8 cellular contexts compared by ENCODE assay signal in genomic region chr11:65260756-65261590, GRCh38. TPM values are rescaled to one million over a fixed set of nuclear protein-coding genes. Genes with fewer than 3 reads are reported as not detected.
A peak's percentile ranks its signal among the peaks of the same experiment; 100 is the strongest.
DNase-seq lines count a peak whose midpoint lies in the region; ATAC-seq and TF ChIP-seq lines count a peak whose summit lies in the region.

No MANE protein-coding gene starts in this region.

- intact Hi-C loops in ascending aorta (cut with DNase I) (no loop called here), lower lobe of right lung (cut with DNase I) (no loop called here)

- H3K4me1 ChIP-seq in ascending aorta = peaks cover 0 to 12% of the 10 kb centered on the region in 2 donors
- peaks cover 12% of the 10 kb centered on the region for H3K4me1 ChIP-seq in lower lobe of right lung
- no peaks in the 10 kb centered on the region for H3K4me1 ChIP-seq in urinary bladder (ENCODE audit: insufficient read depth)

- H3K27me3 ChIP-seq in ascending aorta (no peaks in the 10 kb centered on the region), lower lobe of right lung (ENCODE audit: low read depth) (no peaks in the 10 kb centered on the region)

- DNase-seq in ascending aorta (ENCODE audit: low spot score in 2 of 2) (no peak), lower lobe of right lung (no peak), NAMALWA (ENCODE audit: low spot score) (no peak)

- no peaks in the 10 kb centered on the region for H3K9me3 ChIP-seq in ascending aorta
- H3K9me3 ChIP-seq in lower lobe of right lung = no peaks in the 10 kb centered on the region

- no peak for TF ChIP-seq CTCF in ascending aorta (IDR thresholded peaks at IDR 0.05)
- no peak for TF ChIP-seq CTCF in lower lobe of right lung (IDR thresholded peaks at IDR 0.05)

- WGBS in urinary bladder = 62% methylated on average over 26 of the region's 26 CpGs

- H3K4me3 ChIP-seq in GM08714 (ENCODE audit: low read length) = peak overlapping the region; percentile 89
- H3K4me3 ChIP-seq in ascending aorta = peak overlapping the region; percentile 59 to 85
- H3K4me3 ChIP-seq in lower lobe of right lung = peak overlapping the region; percentile 89
- H3K4me3 ChIP-seq in urinary bladder (ENCODE audit: low read depth, low read length) = peak overlapping the region; percentile 49

- H3K36me3 ChIP-seq in ascending aorta (no peaks in the 10 kb centered on the region), lower lobe of right lung (no peaks in the 10 kb centered on the region), urinary bladder (ENCODE audit: insufficient read depth) (no peaks in the 10 kb centered on the region)

- H3K27ac ChIP-seq in ascending aorta (peak overlapping the region; percentile 84 to 90), lower lobe of right lung (peak overlapping the region; percentile 92), urinary bladder (ENCODE audit: low read depth) (peak overlapping the region; percentile 85)

- ATAC-seq in HG03175 (IDR thresholded peaks at IDR 0.05; ENCODE audit: unreplicated experiment) = peak; percentile 9
- peak in 1 of 2 donors; percentile 54 for ATAC-seq in lower lobe of right lung
- ATAC-seq in HG03159 (IDR thresholded peaks at IDR 0.05; ENCODE audit: unreplicated experiment) = no peak
- ATAC-seq in HG03139 (IDR thresholded peaks at IDR 0.05; ENCODE audit: unreplicated experiment) = no peak

RNA-seq across cellular contexts. Expression of gene POLA2, which starts 0.8 kb away (rescaled TPM):
- total RNA-seq in ascending aorta (27.4 TPM), lower lobe of right lung (8.7 TPM), urinary bladder (10.3 TPM)
- 10.7 TPM for polyA plus RNA-seq in urinary bladder

RNA-seq across cellular contexts. Expression of gene CDC42EP2, which starts 53.7 kb away (rescaled TPM):
- total RNA-seq in ascending aorta = 20.6 TPM
- total RNA-seq in lower lobe of right lung = 17.0 TPM
- 17.6 TPM for total RNA-seq in urinary bladder
- polyA plus RNA-seq in urinary bladder = 30.1 TPM
